ENCODE assay signal across 13 cellular contexts in the genomic region with DNA sequence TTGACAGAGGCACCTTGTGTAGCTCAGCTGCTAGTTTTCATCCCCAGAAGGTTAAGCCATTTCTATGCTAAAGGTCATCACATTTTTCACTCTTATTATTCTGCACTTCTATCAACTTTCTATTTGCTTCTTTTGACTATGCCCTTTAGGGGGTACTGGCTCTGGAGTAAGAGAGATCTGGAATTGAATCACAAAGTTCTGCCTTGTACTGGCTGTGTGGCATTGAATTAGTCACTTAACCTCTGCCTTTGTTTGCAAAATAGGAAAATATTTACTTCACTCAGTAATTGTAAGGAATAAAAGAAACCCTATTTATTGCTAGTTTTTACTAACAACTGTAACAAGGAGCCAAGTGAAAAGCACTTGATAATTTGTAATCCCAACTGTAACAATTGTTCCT. TPM values are rescaled to one million over a fixed set of nuclear protein-coding genes. Genes with fewer than 3 reads are reported as not detected.
DNase-seq lines count a peak whose midpoint lies in the region; ATAC-seq and TF ChIP-seq lines count a peak whose summit lies in the region.
"Had no signal": no experiment of that assay in that cellular context is flagged by ENCODE, and none has a peak within 500 bp of the region (broad histone marks: within the 10 kb centered on the region; RNA-seq: fewer than 3 reads in every experiment).

No MANE protein-coding gene starts in this region.

- H3K27ac ChIP-seq in HUES64 (ENCODE audit: low read depth, low read length) (peak overlapping the region; percentile 52), PC-3 (ENCODE audit: low read length) (peak overlapping the region; percentile 67), ascending aorta (no peak overlapping the region), smooth muscle cell (ENCODE audit: low read depth) (no peak overlapping the region), sigmoid colon (no peak overlapping the region)
- H3K27ac ChIP-seq: RWPE1 had no signal

- no peaks in the 10 kb centered on the region for H3K79me2 ChIP-seq in PC-3 (ENCODE audit: low read length)
- H3K79me2 ChIP-seq in smooth muscle cell (ENCODE audit: low read depth) = no peaks in the 10 kb centered on the region

- H3F3A ChIP-seq in PC-3 (ENCODE audit: low read length, unreplicated experiment) (no peaks in the 10 kb centered on the region), smooth muscle cell (ENCODE audit: low read depth) (no peaks in the 10 kb centered on the region)

- no peak overlapping the region for H3K4me3 ChIP-seq in HUES64 (ENCODE audit: low read length)
- H3K4me3 ChIP-seq in PC-3 (ENCODE audit: low read length) = no peak overlapping the region
- H3K4me3 ChIP-seq in fibroblast of villous mesenchyme (ENCODE audit: low read depth, low read length) = no peak overlapping the region
- H3K4me3 ChIP-seq in ascending aorta = no peak overlapping the region
- H3K4me3 ChIP-seq in smooth muscle cell = no peak overlapping the region
- H3K4me3 ChIP-seq in sigmoid colon = no peak overlapping the region

- no peak for TF ChIP-seq EP300 in sigmoid colon (IDR thresholded peaks at IDR 0.05)

- peak; percentile 48 for ATAC-seq in PC-3

- H3K4me2 ChIP-seq in PC-3 (ENCODE audit: low read length) = peak overlapping the region; percentile 27; the same call in 1 of the 2 replicates
- no peak overlapping the region for H3K4me2 ChIP-seq in smooth muscle cell

- POLR2A ChIA-PET in PC-3 (lab: Charles Lee; ENCODE audit: unreplicated experiment) = no interaction called here

- H3K27me3 ChIP-seq in HUES64 (ENCODE audit: insufficient read depth, low read length) = no peaks in the 10 kb centered on the region
- H3K27me3 ChIP-seq in PC-3 (ENCODE audit: low read length) = no peaks in the 10 kb centered on the region
- H3K27me3 ChIP-seq in ascending aorta = no peaks in the 10 kb centered on the region
- H3K27me3 ChIP-seq in smooth muscle cell (ENCODE audit: low read depth) = no peaks in the 10 kb centered on the region
- H3K27me3 ChIP-seq in sigmoid colon = no peaks in the 10 kb centered on the region
- H3K27me3 ChIP-seq: BE2C had no signal

- H3K9me3 ChIP-seq in HUES64 (ENCODE audit: insufficient read depth, low read depth, low read length) (peaks cover 8% of the 10 kb centered on the region; the same call in 1 of the 2 replicates), PC-3 (ENCODE audit: low read length) (no peaks in the 10 kb centered on the region), ascending aorta (peaks cover 0 to 9% of the 10 kb centered on the region in 2 donors), smooth muscle cell (replicated peaks; ENCODE audit: low read depth) (no peaks in the 10 kb centered on the region), sigmoid colon (no peaks in the 10 kb centered on the region)
- H3K9me3 ChIP-seq: BE2C had no signal

- TF ChIP-seq POLR2A in sigmoid colon (IDR thresholded peaks at IDR 0.05) = no peak

- H2AFZ ChIP-seq in PC-3 (ENCODE audit: low read length) (no peak overlapping the region), smooth muscle cell (ENCODE audit: low read depth) (no peak overlapping the region)

- no peaks in the 10 kb centered on the region for H3K9me2 ChIP-seq in PC-3 (replicated peaks; ENCODE audit: low read length)

- CTCF ChIA-PET in PC-3 (lab: Charles Lee) = no interaction called here

- DNase-seq in PC-3 (no peak), fibroblast of villous mesenchyme (ENCODE audit: low read depth) (peak; percentile 12), ascending aorta (ENCODE audit: low spot score in 2 of 2) (no peak), NCI-H524 treated with DMSO at 0.1 percent for 48 hours (lab: John Stamatoyannopoulos, UW) (no peak), smooth muscle cell (lab: John Stamatoyannopoulos, UW; ENCODE audit: unreplicated experiment) (no peak), sigmoid colon (no peak)
- DNase-seq: BE2C; CD4-positive, alpha-beta T cell; NCI-H1436 treated with DMSO at 0.1 percent for 48 hours; NCI-H2227 treated with DMSO at 0.1 percent for 48 hours; NCI-H526 treated with DMSO at 0.1 percent for 48 hours had no signal

- intact Hi-C loops in PC-3 (cut with micrococcal nuclease) (loop anchor here (2.0 kb wide), 2 partner anchors 29 kb away; no protein-coding TSS in a partner anchor), ascending aorta (cut with DNase I) (no loop called here), sigmoid colon (cut with DNase I) (no loop called here)

- no TSS peak for BruUV-seq in PC-3 (replicated peaks; lab: Mats Ljungman, UMichigan)

- H3K4me1 ChIP-seq in HUES64 (ENCODE audit: insufficient read depth, low read length) (peaks cover 25% of the 10 kb centered on the region), PC-3 (ENCODE audit: insufficient read depth, low read length) (peaks cover 31% of the 10 kb centered on the region), ascending aorta (peaks cover 0 to 7% of the 10 kb centered on the region in 2 donors), smooth muscle cell (ENCODE audit: low read depth) (no peaks in the 10 kb centered on the region), sigmoid colon (no peaks in the 10 kb centered on the region)

- H3K36me3 ChIP-seq in HUES64 (ENCODE audit: insufficient read depth, low read length) (no peaks in the 10 kb centered on the region), PC-3 (ENCODE audit: low read depth, low read length) (no peaks in the 10 kb centered on the region), ascending aorta (no peaks in the 10 kb centered on the region), smooth muscle cell (ENCODE audit: low read depth) (peaks cover 4% of the 10 kb centered on the region), sigmoid colon (no peaks in the 10 kb centered on the region)
- H3K36me3 ChIP-seq: BE2C had no signal

- no peak overlapping the region for H3K9ac ChIP-seq in HUES64 (ENCODE audit: low read depth, low read length)
- no peak overlapping the region for H3K9ac ChIP-seq in PC-3 (ENCODE audit: low read length)
- no peak overlapping the region for H3K9ac ChIP-seq in smooth muscle cell (ENCODE audit: low read depth)

- TF ChIP-seq CTCF in PC-3 (conservative IDR thresholded peaks at IDR 0.05; ENCODE audit: low read depth, low read length) (no peak), fibroblast of villous mesenchyme (IDR thresholded peaks at IDR 0.05; ENCODE audit: insufficient read depth, low read depth, low read length) (no peak), ascending aorta (IDR thresholded peaks at IDR 0.05) (no peak), smooth muscle cell (IDR thresholded peaks at IDR 0.05; ENCODE audit: borderline replicate concordance, insufficient read depth, poor library complexity, severe bottlenecking) (no peak), sigmoid colon (IDR thresholded peaks at IDR 0.05) (no peak)

- H4K20me1 ChIP-seq in PC-3 (ENCODE audit: low read length) (no peaks in the 10 kb centered on the region), smooth muscle cell (ENCODE audit: low read depth) (no peaks in the 10 kb centered on the region)

RNA-seq across cellular contexts. Expression of a gene that starts 56.8 kb away (rescaled TPM):
- 18.6 TPM for polyA plus RNA-seq in HUES64 (2013, experiment 1 of 2)
- 14.8 TPM for polyA plus RNA-seq in HUES64 (2013, experiment 2 of 2)
- total RNA-seq in PC-3 (2014; rRNA removed) = 12.7 and 19.1 TPM in 2 replicates
- 19.3 and 28.9 TPM in 2 replicates for total RNA-seq in fibroblast of villous mesenchyme
- total RNA-seq in ascending aorta = 105 TPM
- 19.2 and 21.1 TPM in 2 replicates for total RNA-seq in smooth muscle cell
- polyA plus RNA-seq in smooth muscle cell = 14.1 and 14.8 TPM in 2 replicates
- total RNA-seq in sigmoid colon = 10 to 100 TPM; 14.3 to 25.3 (median 18.5) TPM
- polyA plus RNA-seq in sigmoid colon = 10 to 100 TPM in 2 of 3 donors, 1 to 10 TPM in 1; 9.8 to 22.8 (median 19.9) TPM

Comparison
In these comparisons a context has a peak if more than half of its experiments do, and no peak if none do; other contexts are left out.
1. H3K27ac ChIP-seq: peak in HUES64 (single experiment) and PC-3 (single experiment); none in ascending aorta (0 of 2), smooth muscle cell (single experiment) and sigmoid colon (0 of 4).